8 cellular contexts compared by ENCODE assay signal in the genomic region with DNA sequence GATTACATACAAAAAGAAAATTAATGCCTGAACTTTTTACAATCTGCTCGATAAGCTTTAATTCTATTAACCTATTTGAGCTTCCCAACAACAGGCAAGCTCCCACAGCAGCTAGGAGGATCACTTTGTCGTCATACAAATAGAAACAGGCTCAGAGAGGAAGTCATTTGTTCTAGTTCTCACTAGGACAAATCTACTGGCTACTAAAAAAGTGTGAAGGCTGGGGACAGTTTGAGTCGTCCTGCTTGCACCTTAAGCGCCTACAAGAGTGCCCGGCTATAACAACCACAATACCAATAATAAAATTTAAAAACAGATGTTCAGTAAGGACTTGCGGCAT. TPM values are rescaled to one million over a fixed set of nuclear protein-coding genes. Genes with fewer than 3 reads are reported as not detected.
DNase-seq lines count a peak whose midpoint lies in the region; ATAC-seq lines count a peak whose summit lies in the region.

No MANE protein-coding gene starts in this region.

- H3K9me3 Mint-ChIP-seq in activated naive CD4-positive, alpha-beta T cell treated with anti-CD3 and anti-CD28 coated beads, Interleukin-2, amount 50 U/mL, for 72 hours = no peaks in the 10 kb centered on the region
- H3K9me3 Mint-ChIP-seq in stimulated activated naive B cell treated with anti-CD40 and anti-IgM and Interleukin-4, amounts not matched to agents 10 μg/mL and 1 μg/mL and 100 μg/mL, for 72 hours = peaks cover 0 to 1% of the 10 kb centered on the region in 2 donors

- peak overlapping the region; percentile 99 for H3K27ac Mint-ChIP-seq in activated naive CD4-positive, alpha-beta T cell treated with anti-CD3 and anti-CD28 coated beads, Interleukin-2, amount 50 U/mL, for 72 hours
- H3K27ac Mint-ChIP-seq in stimulated activated naive B cell treated with anti-CD40 and anti-IgM and Interleukin-4, amounts not matched to agents 10 μg/mL and 1 μg/mL and 100 μg/mL, for 72 hours = peak overlapping the region; percentile 96

- peak overlapping the region; percentile 77 for H3K9ac ChIP-seq in iPS-18a (ENCODE audit: low read length)

- peaks cover 12 to 31% of the 10 kb centered on the region in 2 donors for H3K36me3 Mint-ChIP-seq in activated naive CD4-positive, alpha-beta T cell treated with anti-CD3 and anti-CD28 coated beads, Interleukin-2, amount 50 U/mL, for 72 hours
- H3K36me3 Mint-ChIP-seq in stimulated activated naive B cell treated with anti-CD40 and anti-IgM and Interleukin-4, amounts not matched to agents 10 μg/mL and 1 μg/mL and 100 μg/mL, for 72 hours = peaks cover 31 to 36% of the 10 kb centered on the region in 2 donors

- DNase-seq in DMS79 (lab: John Stamatoyannopoulos, UW) = peak; percentile 86
- no peak for DNase-seq in DMS79 treated with DMSO at 0.1 percent for 48 hours (lab: John Stamatoyannopoulos, UW)
- no peak for DNase-seq in activated naive CD4-positive, alpha-beta T cell treated with anti-CD3 and anti-CD28 coated beads, Interleukin-2, amount 50 U/mL, for 72 hours (ENCODE audit: low spot score in 2 of 2)
- DNase-seq in stimulated activated naive B cell treated with anti-CD40 and anti-IgM and Interleukin-4, amounts not matched to agents 10 μg/mL and 1 μg/mL and 100 μg/mL, for 72 hours = no peak
- DNase-seq in iPS-NIHi7 (ENCODE audit: extremely low spot score) = no peak
- no peak for DNase-seq in NCI-H510A treated with DMSO at 0.1 percent for 48 hours (lab: John Stamatoyannopoulos, UW)

- H3K36me3 ChIP-seq in iPS-18a (ENCODE audit: control insufficient read depth, low read depth, low read length) = peaks cover 7% of the 10 kb centered on the region

- peak overlapping the region; percentile 97 for H3K4me3 ChIP-seq in iPS-18a (ENCODE audit: low read length)

- peaks cover 34 to 46% of the 10 kb centered on the region in 2 donors for H3K4me1 Mint-ChIP-seq in stimulated activated naive B cell treated with anti-CD40 and anti-IgM and Interleukin-4, amounts not matched to agents 10 μg/mL and 1 μg/mL and 100 μg/mL, for 72 hours

- no peaks in the 10 kb centered on the region for H3K9me3 ChIP-seq in iPS-18a (ENCODE audit: control insufficient read depth, low read depth, low read length)

- H3K27me3 Mint-ChIP-seq in stimulated activated naive B cell treated with anti-CD40 and anti-IgM and Interleukin-4, amounts not matched to agents 10 μg/mL and 1 μg/mL and 100 μg/mL, for 72 hours = no peaks in the 10 kb centered on the region

- no peaks in the 10 kb centered on the region for H3K27me3 ChIP-seq in iPS-18a (ENCODE audit: control insufficient read depth, insufficient read depth, low read length)

- peak overlapping the region; percentile 93 to 95 for H3K4me3 Mint-ChIP-seq in stimulated activated naive B cell treated with anti-CD40 and anti-IgM and Interleukin-4, amounts not matched to agents 10 μg/mL and 1 μg/mL and 100 μg/mL, for 72 hours

- ATAC-seq in HG03520 (IDR thresholded peaks at IDR 0.05; ENCODE audit: unreplicated experiment) = peak; percentile 2
- peak in 1 of 2 donors; percentile 4 for ATAC-seq in activated naive CD4-positive, alpha-beta T cell treated with anti-CD3 and anti-CD28 coated beads, Interleukin-2, amount 50 U/mL, for 72 hours
- ATAC-seq in stimulated activated naive B cell treated with anti-CD40 and anti-IgM and Interleukin-4, amounts not matched to agents 10 μg/mL and 1 μg/mL and 100 μg/mL, for 72 hours (replicated peaks) = peak in 1 of 2 donors; percentile 10

- H3K4me1 ChIP-seq in iPS-18a (ENCODE audit: control insufficient read depth, low read depth, low read length) = peaks cover 6% of the 10 kb centered on the region

- H3K27ac ChIP-seq in iPS-18a (ENCODE audit: low read length) = peak overlapping the region; percentile 75

RNA-seq across cellular contexts. Expression of gene CNPY3, which starts 0.6 kb away (rescaled TPM):
- total RNA-seq in activated naive CD4-positive, alpha-beta T cell treated with anti-CD3 and anti-CD28 coated beads, Interleukin-2, amount 50 U/mL, for 72 hours = 10 to 100 TPM; 37.9 to 51.6 TPM

RNA-seq across cellular contexts. Expression of gene PTCRA, which starts 12.9 kb away (rescaled TPM):
- not detected for total RNA-seq in activated naive CD4-positive, alpha-beta T cell treated with anti-CD3 and anti-CD28 coated beads, Interleukin-2, amount 50 U/mL, for 72 hours

RNA-seq across cellular contexts. Expression of gene GNMT, which starts 31.8 kb away (rescaled TPM):
- total RNA-seq in activated naive CD4-positive, alpha-beta T cell treated with anti-CD3 and anti-CD28 coated beads, Interleukin-2, amount 50 U/mL, for 72 hours = 1 to 10 TPM in 1 of 2 donors, under 1 TPM in 1; 0.54 to 1.0 TPM

RNA-seq across cellular contexts. Expression of gene RPL7L1, which starts 49.3 kb away (rescaled TPM):
- total RNA-seq in activated naive CD4-positive, alpha-beta T cell treated with anti-CD3 and anti-CD28 coated beads, Interleukin-2, amount 50 U/mL, for 72 hours = 100 to 1,000 TPM; 120 to 125 TPM

RNA-seq across cellular contexts. Expression of gene PEX6, which starts 50.3 kb away (rescaled TPM):
- 10 to 100 TPM in 1 of 2 donors, 1 to 10 TPM in 1; 7.9 to 13.8 TPM for total RNA-seq in activated naive CD4-positive, alpha-beta T cell treated with anti-CD3 and anti-CD28 coated beads, Interleukin-2, amount 50 U/mL, for 72 hours
